Comparison of ENCODE assay signal across 28 cellular contexts in genomic region chr7:104838537-104839299, GRCh38.
DNase-seq lines count a peak whose midpoint lies in the region; ATAC-seq lines count a peak whose summit lies in the region.
"Had no signal": no experiment of that assay in that cellular context is flagged by ENCODE, and none has a peak within 500 bp of the region (broad histone marks: within the 10 kb centered on the region; RNA-seq: fewer than 3 reads in every experiment).

No MANE protein-coding gene starts in this region.

- no peak for DNase-seq in naive B cell
- DNase-seq in HuH-7 (ENCODE audit: low spot score): no peak
- DNase-seq in substantia nigra (lab: John Stamatoyannopoulos, UW): no peak
- DNase-seq in amniotic stem cell (lab: John Stamatoyannopoulos, UW): no peak
- DNase-seq in A172 (ENCODE audit: low spot score): no peak
- DNase-seq: activated CD4-positive, alpha-beta T cell treated with anti-CD3 and anti-CD28 coated beads for 4 hours; amygdala; esophagus squamous epithelium; foreskin melanocyte; heart left ventricle; IMR-90; left ventricle myocardium inferior; NCI-H1048; NCI-H1694; NCI-H510A; nucleus accumbens; stimulated activated naive CD4-positive, alpha-beta T cell; T1000; upper lobe of left lung had no signal

- H3K4me3 Mint-ChIP-seq in naive B cell: no peak overlapping the region
- H3K4me3 Mint-ChIP-seq: activated naive CD4-positive, alpha-beta T cell treated with anti-CD3 and anti-CD28 coated beads, Interleukin-2, amount 50 U/mL, for 24 hours; GM23338; mesothelial cell of epicardium had no signal

- H3K4me1 Mint-ChIP-seq in naive B cell: peaks cover 0 to 8% (median 7%) of the 10 kb centered on the region in 3 donors
- H3K4me1 Mint-ChIP-seq: activated naive CD4-positive, alpha-beta T cell treated with anti-CD3 and anti-CD28 coated beads, Interleukin-2, amount 50 U/mL, for 24 hours had no signal

- peak overlapping the region in 1 of 6 donors; percentile 23 for H3K27ac Mint-ChIP-seq in naive B cell
- H3K27ac Mint-ChIP-seq: activated naive CD4-positive, alpha-beta T cell treated with anti-CD3 and anti-CD28 coated beads, Interleukin-2, amount 50 U/mL, for 24 hours; GM23338; mesothelial cell of epicardium had no signal

- H3K36me3 Mint-ChIP-seq in naive B cell: no peaks in the 10 kb centered on the region
- H3K36me3 Mint-ChIP-seq: activated naive CD4-positive, alpha-beta T cell treated with anti-CD3 and anti-CD28 coated beads, Interleukin-2, amount 50 U/mL, for 24 hours; mesothelial cell of epicardium had no signal

- H3K27me3 Mint-ChIP-seq in naive B cell: peaks cover 33 to 50% (median 39%) of the 10 kb centered on the region in 3 donors

- H3K27ac ChIP-seq in substantia nigra (ENCODE audit: low read depth, low read length, poor library complexity, severe bottlenecking): no peak overlapping the region
- H3K27ac ChIP-seq: esophagus squamous epithelium, heart left ventricle, left ventricle myocardium inferior, SJSA1, suprapubic skin, upper lobe of left lung, VCaP had no signal

- ATAC-seq in GM18867 (IDR thresholded peaks at IDR 0.05; ENCODE audit: unreplicated experiment) (peak; percentile 49), HG02610 (IDR thresholded peaks at IDR 0.05; ENCODE audit: unreplicated experiment) (peak; percentile 74), HG03460 (IDR thresholded peaks at IDR 0.05; ENCODE audit: unreplicated experiment) (peak; percentile 68), naive B cell (ENCODE audit: low read depth in 2 of 2) (peak; percentile 40 to 47)
- ATAC-seq: GM23338, heart left ventricle had no signal

- H3K9me3 Mint-ChIP-seq in naive B cell: no peaks in the 10 kb centered on the region
- H3K9me3 Mint-ChIP-seq: activated naive CD4-positive, alpha-beta T cell treated with anti-CD3 and anti-CD28 coated beads, Interleukin-2, amount 50 U/mL, for 24 hours; GM23338; mesothelial cell of epicardium had no signal
